17 cellular contexts compared by ENCODE assay signal in the genomic region with DNA sequence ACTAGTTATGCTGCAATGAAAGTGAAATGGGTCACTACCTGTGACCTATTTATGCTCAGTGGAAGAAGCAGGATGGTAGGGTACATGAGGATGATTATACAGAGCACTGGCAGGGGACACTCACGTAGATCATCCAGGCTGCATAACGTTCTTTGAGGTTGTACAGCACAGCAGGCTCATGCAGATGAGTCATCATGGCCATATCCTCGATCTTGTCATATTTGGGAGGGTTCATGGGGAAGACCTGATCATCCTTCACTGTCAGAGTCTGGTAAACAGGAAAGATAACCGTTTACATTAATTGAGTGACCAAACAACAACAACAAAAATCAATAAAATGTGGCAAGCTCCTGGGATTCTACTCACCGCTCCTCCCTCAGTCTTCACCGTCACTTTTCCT. TPM values are rescaled to one million over a fixed set of nuclear protein-coding genes. Genes with fewer than 3 reads are reported as not detected.
DNase-seq lines count a peak whose midpoint lies in the region; FAIRE-seq and TF ChIP-seq lines count a peak whose summit lies in the region.
"Had no signal": no experiment of that assay in that cellular context is flagged by ENCODE, and none has a peak within 500 bp of the region (broad histone marks: within the 10 kb centered on the region; RNA-seq: fewer than 3 reads in every experiment).

No MANE protein-coding gene starts in this region.

- TF ChIP-seq CTCF in type B pancreatic cell (conservative IDR thresholded peaks at IDR 0.05): no peak

- H3K4me1 Mint-ChIP-seq in type B pancreatic cell (ENCODE audit: unreplicated experiment): no peaks in the 10 kb centered on the region
- H3K4me1 Mint-ChIP-seq: IgD-negative memory B cell had no signal

- H2BK12ac ChIP-seq in mesenchymal stem cell (ENCODE audit: low read length in 2 of 2): no peak overlapping the region

- no peaks in the 10 kb centered on the region for H3K79me1 ChIP-seq in mesenchymal stem cell (replicated peaks; ENCODE audit: low read length, poor library complexity, severe bottlenecking)

- no peak overlapping the region for H2AK5ac ChIP-seq in mesenchymal stem cell (ENCODE audit: low read length, severe bottlenecking)

- H3K27ac Mint-ChIP-seq in type B pancreatic cell: no peak overlapping the region
- H3K27ac Mint-ChIP-seq: IgD-negative memory B cell had no signal

- no peak overlapping the region for H3K4me3 Mint-ChIP-seq in type B pancreatic cell
- H3K4me3 Mint-ChIP-seq: IgD-negative memory B cell had no signal

- H3K4me3 ChIP-seq in mesenchymal stem cell (ENCODE audit: insufficient read depth in 1 of 2, low read depth in 1 of 2, low read length in 2 of 2): no peak overlapping the region
- H3K4me3 ChIP-seq: GM12878, HAP-1 had no signal

- 25% methylated on average over 6 of the region's 6 CpGs for WGBS in mesenchymal stem cell

- H3K4me2 ChIP-seq in mesenchymal stem cell (ENCODE audit: low read length, poor library complexity, severe bottlenecking): no peak overlapping the region

- H3K27ac ChIP-seq in mesenchymal stem cell (ENCODE audit: low read length, poor library complexity, severe bottlenecking): no peak overlapping the region

- H2BK5ac ChIP-seq in mesenchymal stem cell (ENCODE audit: low read depth, low read length, poor library complexity, severe bottlenecking): no peak overlapping the region

- H3K9me3 ChIP-seq in mesenchymal stem cell (ENCODE audit: control insufficient read depth, low read length): no peaks in the 10 kb centered on the region
- H3K9me3 ChIP-seq: HAP-1 had no signal

- peak overlapping the region in 1 of 2 experiments; percentile 28 for H3K18ac ChIP-seq in mesenchymal stem cell (ENCODE audit: low read depth in 1 of 2, low read length in 2 of 2)

- H4K8ac ChIP-seq in mesenchymal stem cell (ENCODE audit: low read length): no peak overlapping the region

- H3K27me3 Mint-ChIP-seq in type B pancreatic cell: peaks cover 33% of the 10 kb centered on the region
- H3K27me3 Mint-ChIP-seq: IgD-negative memory B cell had no signal

- H4K91ac ChIP-seq in mesenchymal stem cell (ENCODE audit: low read length): no peak overlapping the region

- no peak overlapping the region for H3K4ac ChIP-seq in mesenchymal stem cell (ENCODE audit: low read depth in 1 of 2, low read length in 2 of 2)

- no peak overlapping the region for H2AFZ ChIP-seq in mesenchymal stem cell (ENCODE audit: low read depth, low read length)

- no peak overlapping the region for H2BK120ac ChIP-seq in mesenchymal stem cell (ENCODE audit: low read depth, low read length)

- H3K9me3 Mint-ChIP-seq in type B pancreatic cell: no peaks in the 10 kb centered on the region

- no peaks in the 10 kb centered on the region for H3K4me1 ChIP-seq in mesenchymal stem cell (ENCODE audit: control insufficient read depth, insufficient read depth, low read depth, low read length)
- H3K4me1 ChIP-seq: HAP-1 had no signal

- no peak overlapping the region for H3K23ac ChIP-seq in mesenchymal stem cell (ENCODE audit: low read length in 2 of 2)

- DNase-seq in HT1080 (ENCODE audit: low read depth) (peak; percentile 25), SW480 (ENCODE audit: low spot score) (peak; percentile 16), mesenchymal stem cell (peak; percentile 56), urothelium cell line (ENCODE audit: low spot score) (peak; percentile 4), type B pancreatic cell (ENCODE audit: extremely low spot score, unreplicated experiment) (no peak), anterior cingulate cortex (lab: John Stamatoyannopoulos, UW) (no peak)
- DNase-seq in stimulated activated naive CD4-positive, alpha-beta T cell treated with Interleukin-2 at 50 U/mL for 16 hours (lab: John Stamatoyannopoulos, UW): no peak
- DNase-seq: NCI-H1048; NCI-H146; NCI-H226; NCI-H526; NK-92 treated with Interleukin-12 subunit alpha and Interleukin-12 subunit beta, amount 100 ng/mL, for 24 hours had no signal

- no peaks in the 10 kb centered on the region for H3K36me3 Mint-ChIP-seq in type B pancreatic cell
- H3K36me3 Mint-ChIP-seq: IgD-negative memory B cell had no signal

- no peak overlapping the region for H2BK15ac ChIP-seq in mesenchymal stem cell (ENCODE audit: low read depth, poor library complexity, severe bottlenecking)

- H3K9ac ChIP-seq in mesenchymal stem cell (ENCODE audit: low read length): no peak overlapping the region

- no peak overlapping the region for H3K14ac ChIP-seq in mesenchymal stem cell (ENCODE audit: low read length in 2 of 2)

- no peak for FAIRE-seq in urothelium cell line (lab: Jason Lieb, UNC)
- FAIRE-seq: GM12878, GM18507 had no signal

- H3K36me3 ChIP-seq in mesenchymal stem cell (ENCODE audit: control insufficient read depth in 1 of 2, insufficient read depth in 2 of 2, low read depth in 1 of 2, low read length in 2 of 2): no peaks in the 10 kb centered on the region
- H3K36me3 ChIP-seq: HAP-1 had no signal

- no peaks in the 10 kb centered on the region for H3K27me3 ChIP-seq in mesenchymal stem cell (ENCODE audit: control insufficient read depth in 1 of 2, insufficient read depth in 1 of 2, low read length in 2 of 2)

RNA-seq across cellular contexts. Expression of gene MYH2, which starts 2.1 kb away (rescaled TPM):
- total RNA-seq in HT1080 (2014; rRNA removed; shearing (Covaris generic)): 0.03 TPM in 1 of 2 replicates, not detected in the other
- polyA plus RNA-seq in HT1080 (2015; cell fraction: cytosol; rRNA removed): not detected in 2 replicates
- 0.10 TPM in 1 of 2 replicates, not detected in the other for polyA plus RNA-seq in HT1080 (2015; cell fraction: nucleus; rRNA removed)
- not detected for polyA plus RNA-seq in mesenchymal stem cell (2013, experiment 1 of 2)
- polyA plus RNA-seq in mesenchymal stem cell (2013, experiment 2 of 2): not detected
- total RNA-seq in type B pancreatic cell (ENCODE audit: low replicate concordance): not detected in 2 replicates
- total RNA-seq: G401, GM12878 had no signal
- polyA plus RNA-seq: GM12878, IgD-negative memory B cell had no signal

RNA-seq across cellular contexts. Expression of gene MYH1, which starts 29.0 kb away (rescaled TPM):
- total RNA-seq in HT1080 (2014; rRNA removed; shearing (Covaris generic)): not detected in 2 replicates
- 0.02 TPM in 1 of 2 replicates, not detected in the other for polyA plus RNA-seq in HT1080 (2015; cell fraction: cytosol; rRNA removed)
- 0.04 TPM in 1 of 2 replicates, not detected in the other for polyA plus RNA-seq in HT1080 (2015; cell fraction: nucleus; rRNA removed)
- not detected for polyA plus RNA-seq in mesenchymal stem cell (2013, experiment 1 of 2)
- under 0.01 TPM for polyA plus RNA-seq in mesenchymal stem cell (2013, experiment 2 of 2)
- total RNA-seq in type B pancreatic cell (ENCODE audit: low replicate concordance): not detected in 2 replicates
- total RNA-seq: G401, GM12878 had no signal
- polyA plus RNA-seq: IgD-negative memory B cell had no signal

Comparison
In these comparisons a context has a peak if more than half of its experiments do, and no peak if none do; other contexts are left out.
1. DNase-seq: peak in HT1080 (single experiment), SW480 (single experiment), mesenchymal stem cell (single experiment) and urothelium cell line (single experiment); none in type B pancreatic cell (single experiment), stimulated activated naive CD4-positive, alpha-beta T cell treated with Interleukin-2 at 50 U/mL for 16 hours (single experiment) and anterior cingulate cortex (0 of 58).